Comparison of ENCODE assay signal across 8 cellular contexts in genomic region chr2:9813312-9814128, GRCh38. TPM values are rescaled to one million over a fixed set of nuclear protein-coding genes. Genes with fewer than 3 reads are reported as not detected.
DNase-seq lines count a peak whose midpoint lies in the region; TF ChIP-seq lines count a peak whose summit lies in the region.

No MANE protein-coding gene starts in this region.

- H3K36me3 ChIP-seq in Karpas-422 (ENCODE audit: insufficient read depth, low read length) (no peaks in the 10 kb centered on the region), SK-N-MC (ENCODE audit: insufficient read depth, low read length) (no peaks in the 10 kb centered on the region), vagina (no peaks in the 10 kb centered on the region)

- no peaks in the 10 kb centered on the region for H4K20me1 ChIP-seq in Karpas-422 (ENCODE audit: insufficient read depth, low read depth, low read length)

- no peak for TF ChIP-seq POLR2A in vagina (IDR thresholded peaks at IDR 0.05)

- no peaks in the 10 kb centered on the region for H3K9me2 ChIP-seq in Karpas-422 (replicated peaks; ENCODE audit: insufficient read depth, low read length)

- H3K27me3 Mint-ChIP-seq in activated naive CD4-positive, alpha-beta T cell treated with anti-CD3 and anti-CD28 coated beads, Interleukin-2, amount 10 ng/mL, durations not matched to agents 7 days and 5 days, result peaks cover 65% of the 10 kb centered on the region

- H3K27me3 ChIP-seq in Karpas-422 (ENCODE audit: low read length), result no peaks in the 10 kb centered on the region
- H3K27me3 ChIP-seq in vagina, result no peaks in the 10 kb centered on the region

- H3K4me1 ChIP-seq in Karpas-422 (ENCODE audit: low read length) (no peaks in the 10 kb centered on the region), vagina (peaks cover 18% of the 10 kb centered on the region)

- no peak overlapping the region for H3K27ac Mint-ChIP-seq in activated naive CD4-positive, alpha-beta T cell treated with anti-CD3 and anti-CD28 coated beads, Interleukin-2, amount 10 ng/mL, durations not matched to agents 7 days and 5 days

- peak; percentile 84 to 98 (median 86) for TF ChIP-seq CTCF in vagina (IDR thresholded peaks at IDR 0.05)

- no peak overlapping the region for H3K4me3 Mint-ChIP-seq in activated naive CD4-positive, alpha-beta T cell treated with anti-CD3 and anti-CD28 coated beads, Interleukin-2, amount 10 ng/mL, durations not matched to agents 7 days and 5 days

- H3K9ac ChIP-seq in Karpas-422 (ENCODE audit: low read length) (no peak overlapping the region), SK-N-MC (ENCODE audit: insufficient read length) (no peak overlapping the region)

- H3K9me3 Mint-ChIP-seq in activated naive CD4-positive, alpha-beta T cell treated with anti-CD3 and anti-CD28 coated beads, Interleukin-2, amount 10 ng/mL, durations not matched to agents 7 days and 5 days, result no peaks in the 10 kb centered on the region

- no peaks in the 10 kb centered on the region for H3K9me3 ChIP-seq in Karpas-422 (ENCODE audit: low read length)
- no peaks in the 10 kb centered on the region for H3K9me3 ChIP-seq in SK-N-MC (ENCODE audit: low read depth, low read length)
- no peaks in the 10 kb centered on the region for H3K9me3 ChIP-seq in vagina

- H3K4me3 ChIP-seq in Karpas-422 (ENCODE audit: low read length), result no peak overlapping the region
- H3K4me3 ChIP-seq in SK-N-MC, result peak overlapping the region; percentile 35; the same call in 1 of the 2 replicates
- no peak overlapping the region for H3K4me3 ChIP-seq in vagina

- H3K4me1 Mint-ChIP-seq in activated naive CD4-positive, alpha-beta T cell treated with anti-CD3 and anti-CD28 coated beads, Interleukin-2, amount 10 ng/mL, durations not matched to agents 7 days and 5 days, result peaks cover 29% of the 10 kb centered on the region

- intact Hi-C loops in head of caudate nucleus (cut with DNase I), result loop anchor here (5.0 to 10.0 kb wide), 2 partner anchors 141 to 234 kb away; partner anchors contain the start of gene GRHL1
- intact Hi-C loops in vagina (cut with DNase I), result loop anchor here (5.0 kb wide), 1 partner anchor 234 kb away; no protein-coding TSS in a partner anchor

- no peaks in the 10 kb centered on the region for H3K36me3 Mint-ChIP-seq in activated naive CD4-positive, alpha-beta T cell treated with anti-CD3 and anti-CD28 coated beads, Interleukin-2, amount 10 ng/mL, durations not matched to agents 7 days and 5 days

- no peak overlapping the region for H2AFZ ChIP-seq in Karpas-422 (ENCODE audit: low read length)

- CTCF ChIA-PET in activated naive CD4-positive, alpha-beta T cell treated with anti-CD3 and anti-CD28 coated beads, Interleukin-2, amount 10 ng/mL, durations not matched to agents 7 days and 5 days (lab: Charles Lee), result interaction anchor here (0.6 to 6.6 kb wide), 34 partner anchors 11 to 261 kb away, joined by 3 to 110 read pairs (median 4); partner anchors contain the start of gene TAF1B

- H3K27ac ChIP-seq in Karpas-422 (ENCODE audit: low read length), result no peak overlapping the region
- H3K27ac ChIP-seq in SK-N-MC, result no peak overlapping the region
- peak overlapping the region; percentile 43 for H3K27ac ChIP-seq in vagina

- H3K4me2 ChIP-seq in Karpas-422 (ENCODE audit: low read depth, low read length, poor library complexity, severe bottlenecking), result no peak overlapping the region

- H3K79me2 ChIP-seq in Karpas-422 (ENCODE audit: low read length), result no peaks in the 10 kb centered on the region

- peak; percentile 33 for DNase-seq in NCI-H2029 (lab: John Stamatoyannopoulos, UW)
- no peak for DNase-seq in NCI-H2029 treated with DMSO at 0.1 percent for 48 hours (lab: John Stamatoyannopoulos, UW)
- peak; percentile 83 for DNase-seq in Karpas-422
- no peak for DNase-seq in SK-N-MC (ENCODE audit: low read depth, low spot score)
- peak; percentile 78 for DNase-seq in activated naive CD4-positive, alpha-beta T cell treated with anti-CD3 and anti-CD28 coated beads, Interleukin-2, amount 10 ng/mL, durations not matched to agents 7 days and 5 days
- DNase-seq in head of caudate nucleus, result peak; percentile 47 to 88 (median 75)
- DNase-seq in pulmonary artery endothelial cell (ENCODE audit: low read depth, low spot score), result peak; percentile 10
- peak; percentile 84 to 94 for DNase-seq in vagina (ENCODE audit: extremely low spot score in 2 of 2)

RNA-seq across cellular contexts. Expression of gene TAF1B, which starts 29.8 kb away (rescaled TPM):
- 17.8 and 58.6 TPM in 2 replicates for total RNA-seq in Karpas-422 (2014; rRNA removed; shearing (Covaris generic); ENCODE audit: low replicate concordance)
- 19.5 and 26.7 TPM in 2 replicates for total RNA-seq in pulmonary artery endothelial cell
- 20.1 TPM for total RNA-seq in vagina

Comparison
In these comparisons a context has a peak if more than half of its experiments do, and no peak if none do; other contexts are left out.
1. DNase-seq: peak in NCI-H2029 (single experiment), Karpas-422 (single experiment), activated naive CD4-positive, alpha-beta T cell treated with anti-CD3 and anti-CD28 coated beads, Interleukin-2, amount 10 ng/mL, durations not matched to agents 7 days and 5 days (single experiment), head of caudate nucleus (42 of 42), pulmonary artery endothelial cell (single experiment) and vagina (2 of 2); none in NCI-H2029 treated with DMSO at 0.1 percent for 48 hours (single experiment) and SK-N-MC (single experiment).